ENCODE assay signal across 1 cellular context in genomic region chr5:66168226-66168625, GRCh38.
TF ChIP-seq lines count a peak whose summit lies in the region.

No MANE protein-coding gene starts in this region.

TF ChIP-seq in K562, 482 proteins besides CTCF, POLR2A, EP300 and RAD21 (continued from another document):
- TF ChIP-seq ZNF121 (CRISPR knock-in tag; conservative IDR thresholded peaks at IDR 0.05), result peak; percentile 73; the same call in 1 of the 2 replicates
